15 cellular contexts compared by ENCODE assay signal in genomic region chr6:48255094-48255493, GRCh38.
DNase-seq lines count a peak whose midpoint lies in the region; ATAC-seq and TF ChIP-seq lines count a peak whose summit lies in the region.
"Had no signal": no experiment of that assay in that cellular context is flagged by ENCODE, and none has a peak within 500 bp of the region (broad histone marks: within the 10 kb centered on the region; RNA-seq: fewer than 3 reads in every experiment).

No MANE protein-coding gene starts in this region.

- TF ChIP-seq CTCF in mucosa of descending colon (IDR thresholded peaks at IDR 0.05) = no peak

- H3K4me3 ChIP-seq in mucosa of descending colon = no peak overlapping the region

- no peaks in the 10 kb centered on the region for H3K9me3 ChIP-seq in mucosa of descending colon
- H3K9me3 ChIP-seq: BE2C, Caco-2 had no signal

- DNase-seq in COLO668 (lab: John Stamatoyannopoulos, UW; ENCODE audit: unreplicated experiment) (peak; percentile 1), HT-29 (ENCODE audit: low spot score) (peak; percentile 62), NCI-H748 treated with DMSO at 0.1 percent for 48 hours (lab: John Stamatoyannopoulos, UW) (peak; percentile 70), mucosa of descending colon (no peak), mucosa of gallbladder (ENCODE audit: low spot score) (no peak)
- DNase-seq: ACHN; BE2C; C1 segment of cervical spinal cord; Caco-2; CD4-positive, CD25-positive, alpha-beta regulatory T cell; CD8-positive, alpha-beta memory T cell; DMS79 treated with DMSO at 0.1 percent for 48 hours; GF-D8; H9 had no signal

- H3K36me3 ChIP-seq in mucosa of descending colon (ENCODE audit: low read depth) = no peaks in the 10 kb centered on the region
- H3K36me3 ChIP-seq: BE2C had no signal

- intact Hi-C loops in mucosa of descending colon (cut with DNase I, micrococcal nuclease) = no loop called here

- H3K4me1 ChIP-seq in mucosa of descending colon (ENCODE audit: low read depth) = peaks cover 4% of the 10 kb centered on the region
- H3K4me1 ChIP-seq: BE2C, Caco-2 had no signal

- ATAC-seq in mucosa of descending colon (peak; percentile 21), GM21528 (IDR thresholded peaks at IDR 0.05; ENCODE audit: low FRiP score, unreplicated experiment) (no peak)

Comparison
In these comparisons a context has a peak if more than half of its experiments do, and no peak if none do; other contexts are left out.
1. DNase-seq: peak in COLO668 (single experiment), HT-29 (single experiment) and NCI-H748 treated with DMSO at 0.1 percent for 48 hours (single experiment); none in mucosa of descending colon (0 of 3) and mucosa of gallbladder (single experiment).